In the genomic region with DNA sequence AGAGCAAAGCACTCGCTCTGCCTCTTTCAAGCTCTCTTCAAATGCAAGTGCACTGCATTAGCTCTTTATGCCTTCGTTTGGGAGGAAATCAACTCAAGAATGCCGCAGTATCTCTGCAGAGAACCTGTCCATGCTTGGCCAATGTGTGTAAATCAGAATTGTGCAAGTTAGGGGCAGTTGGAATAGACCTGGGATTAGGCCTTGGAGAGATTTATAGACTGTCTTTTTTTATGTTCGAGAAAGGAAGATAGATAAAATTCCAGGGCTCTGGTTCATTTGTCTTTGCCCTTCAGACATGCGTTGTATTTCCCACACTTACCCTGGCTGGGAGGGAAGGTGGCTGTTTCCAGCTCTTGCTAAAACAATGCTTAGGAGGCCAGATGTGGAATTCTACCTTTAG, we compare ENCODE assay signal across 28 cellular contexts.
"Had no signal": no experiment of that assay in that cellular context is flagged by ENCODE, and none has a peak within 500 bp of the region (broad histone marks: within the 10 kb centered on the region; RNA-seq: fewer than 3 reads in every experiment).

No MANE protein-coding gene starts in this region.

- H3K9me3 ChIP-seq: adrenal gland had no signal

- H3K27me3 Mint-ChIP-seq: activated naive CD4-positive, alpha-beta T cell treated with anti-CD3 and anti-CD28 coated beads, Interleukin-2, amount 10 ng/mL, durations not matched to agents 7 days and 5 days; activated naive CD8-positive, alpha-beta T cell treated with anti-CD3 and anti-CD28 coated beads, Interleukin-2, amount 10 ng/mL, durations not matched to agents 7 days and 5 days had no signal

- H3K27me3 ChIP-seq: adrenal gland, breast epithelium had no signal

- H3K4me1 ChIP-seq: adrenal gland, breast epithelium had no signal

- H3K4me3 Mint-ChIP-seq: activated CD4-positive, alpha-beta T cell treated with anti-CD3 and anti-CD28 coated beads for 36 hours; activated CD8-positive, alpha-beta T cell treated with anti-CD3 and anti-CD28 coated beads for 36 hours; activated naive CD4-positive, alpha-beta T cell treated with anti-CD3 and anti-CD28 coated beads, Interleukin-2, amount 10 ng/mL, durations not matched to agents 7 days and 5 days; activated naive CD8-positive, alpha-beta T cell treated with anti-CD3 and anti-CD28 coated beads, Interleukin-2, amount 10 ng/mL, durations not matched to agents 7 days and 5 days; activated T-cell treated with anti-CD3 and anti-CD28 coated beads, Interleukin-2, amount 50 U/mL, for 72 hours had no signal

- DNase-seq: activated CD4-positive, alpha-beta T cell treated with anti-CD3 and anti-CD28 coated beads for 36 hours; activated CD8-positive, alpha-beta memory T cell treated with anti-CD3 and anti-CD28 coated beads, Interleukin-2, amount 50 U/mL, for 4 hours; activated CD8-positive, alpha-beta T cell treated with anti-CD3 and anti-CD28 coated beads for 36 hours; activated gamma-delta T cell treated with Interleukin-2 at 50 U/mL for 16 hours; activated naive CD4-positive, alpha-beta T cell treated with anti-CD3 and anti-CD28 coated beads, Interleukin-2, amount 10 ng/mL, durations not matched to agents 7 days and 5 days; activated naive CD8-positive, alpha-beta T cell treated with anti-CD3 and anti-CD28 coated beads, Interleukin-2, amount 10 ng/mL, durations not matched to agents 7 days and 5 days; activated T-cell treated with anti-CD3 and anti-CD28 coated beads, Interleukin-2, amount 50 U/mL, for 72 hours; aorta; central memory CD4-positive, alpha-beta T cell; Karpas-422; NCI-H1105 treated with DMSO at 0.1 percent for 48 hours; NCI-H1436 treated with DMSO at 0.1 percent for 48 hours; NCI-H2081 treated with DMSO at 0.1 percent for 48 hours; NCI-H2171 treated with DMSO at 0.1 percent for 48 hours; NCI-H345; NCI-H510A; NCI-H526 treated with DMSO at 0.1 percent for 48 hours; NCI-H82; OCI-M1; RPMI8226; T-helper 1 cell had no signal

- ATAC-seq: activated CD4-positive, alpha-beta T cell treated with anti-CD3 and anti-CD28 coated beads for 36 hours; activated CD8-positive, alpha-beta T cell treated with anti-CD3 and anti-CD28 coated beads for 36 hours; activated T-cell treated with anti-CD3 and anti-CD28 coated beads, Interleukin-2, amount 50 U/mL, for 72 hours; Panc1; Right ventricle myocardium inferior had no signal

- H3K36me3 Mint-ChIP-seq: activated naive CD4-positive, alpha-beta T cell treated with anti-CD3 and anti-CD28 coated beads, Interleukin-2, amount 10 ng/mL, durations not matched to agents 7 days and 5 days; activated naive CD8-positive, alpha-beta T cell treated with anti-CD3 and anti-CD28 coated beads, Interleukin-2, amount 10 ng/mL, durations not matched to agents 7 days and 5 days had no signal

- H3K36me3 ChIP-seq: adrenal gland, breast epithelium had no signal

- H3K27ac Mint-ChIP-seq: activated CD4-positive, alpha-beta T cell treated with anti-CD3 and anti-CD28 coated beads for 36 hours; activated CD8-positive, alpha-beta T cell treated with anti-CD3 and anti-CD28 coated beads for 36 hours; activated naive CD4-positive, alpha-beta T cell treated with anti-CD3 and anti-CD28 coated beads, Interleukin-2, amount 10 ng/mL, durations not matched to agents 7 days and 5 days; activated naive CD8-positive, alpha-beta T cell treated with anti-CD3 and anti-CD28 coated beads, Interleukin-2, amount 10 ng/mL, durations not matched to agents 7 days and 5 days; activated T-cell treated with anti-CD3 and anti-CD28 coated beads, Interleukin-2, amount 50 U/mL, for 72 hours; activated T-helper 2 cell treated with anti-CD3 and anti-CD28 coated beads, Interferon-gamma antibody, Interleukin-2, Interleukin-4, amounts not matched to agents 10 μg/mL and 5 μg/mL and 100 μg/mL, durations not matched to agents 14 hours and 24 hours and 36 hours had no signal

- H3K4me3 ChIP-seq: adrenal gland, breast epithelium, SK-N-MC had no signal

- H3K4me1 Mint-ChIP-seq: activated CD4-positive, alpha-beta T cell treated with anti-CD3 and anti-CD28 coated beads for 36 hours; activated naive CD4-positive, alpha-beta T cell treated with anti-CD3 and anti-CD28 coated beads, Interleukin-2, amount 10 ng/mL, durations not matched to agents 7 days and 5 days; activated naive CD8-positive, alpha-beta T cell treated with anti-CD3 and anti-CD28 coated beads, Interleukin-2, amount 10 ng/mL, durations not matched to agents 7 days and 5 days had no signal

- H3K27ac ChIP-seq: adrenal gland, breast epithelium, SK-N-MC, VCaP had no signal
